Comparison of ENCODE assay signal across 2 cellular contexts in the genomic region with DNA sequence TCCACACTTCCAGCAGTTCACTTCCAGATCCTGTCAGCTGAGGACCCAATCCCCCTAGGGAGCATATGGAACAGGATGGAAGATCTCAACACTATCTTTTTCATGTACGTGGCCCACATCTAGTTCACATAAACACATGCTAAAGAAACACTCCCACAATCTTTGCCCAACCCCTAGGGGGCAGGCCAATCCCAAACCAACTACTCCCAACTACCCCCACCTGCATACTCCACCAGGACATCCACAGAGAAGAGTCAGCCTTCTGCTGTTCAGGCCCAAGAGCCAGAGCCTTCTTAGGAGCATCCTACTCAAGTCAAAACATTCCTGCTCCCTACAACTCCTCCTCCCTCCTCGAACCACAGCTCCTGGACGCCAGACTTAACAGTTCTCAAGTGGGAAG.
TF ChIP-seq lines count a peak whose summit lies in the region.

No MANE protein-coding gene starts in this region.

TF ChIP-seq in K562, 482 proteins besides CTCF, POLR2A, EP300 and RAD21:
- TF ChIP-seq ZC3H11A (IDR thresholded peaks at IDR 0.05; ENCODE audit: low read depth, low read length) (no peak), RBBP5 (IDR thresholded peaks at IDR 0.05; ENCODE audit: borderline replicate concordance, insufficient read depth, low read length, poor library complexity, severe bottlenecking) (no peak), ZNF224 (CRISPR knock-in tag; IDR thresholded peaks at IDR 0.05) (no peak), SRSF7 (optimal IDR thresholded peaks at IDR 0.05; ENCODE audit: low read depth, low read length) (no peak)
- TF ChIP-seq, protein P1, sequence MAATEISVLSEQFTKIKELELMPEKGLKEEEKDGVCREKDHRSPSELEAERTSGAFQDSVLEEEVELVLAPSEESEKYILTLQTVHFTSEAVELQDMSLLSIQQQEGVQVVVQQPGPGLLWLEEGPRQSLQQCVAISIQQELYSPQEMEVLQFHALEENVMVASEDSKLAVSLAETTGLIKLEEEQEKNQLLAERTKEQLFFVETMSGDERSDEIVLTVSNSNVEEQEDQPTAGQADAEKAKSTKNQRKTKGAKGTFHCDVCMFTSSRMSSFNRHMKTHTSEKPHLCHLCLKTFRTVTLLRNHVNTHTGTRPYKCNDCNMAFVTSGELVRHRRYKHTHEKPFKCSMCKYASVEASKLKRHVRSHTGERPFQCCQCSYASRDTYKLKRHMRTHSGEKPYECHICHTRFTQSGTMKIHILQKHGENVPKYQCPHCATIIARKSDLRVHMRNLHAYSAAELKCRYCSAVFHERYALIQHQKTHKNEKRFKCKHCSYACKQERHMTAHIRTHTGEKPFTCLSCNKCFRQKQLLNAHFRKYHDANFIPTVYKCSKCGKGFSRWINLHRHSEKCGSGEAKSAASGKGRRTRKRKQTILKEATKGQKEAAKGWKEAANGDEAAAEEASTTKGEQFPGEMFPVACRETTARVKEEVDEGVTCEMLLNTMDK (IDR thresholded peaks at IDR 0.05; ENCODE audit: borderline replicate concordance, insufficient read depth, low read depth, low read length, poor library complexity, severe bottlenecking): peak; percentile 62

TF ChIP-seq in liver, 16 proteins besides CTCF, POLR2A, EP300 and RAD21:
- TF ChIP-seq SP1 (IDR thresholded peaks at IDR 0.05) (no peak), REST (IDR thresholded peaks at IDR 0.05) (no peak), YY1 (IDR thresholded peaks at IDR 0.05) (no peak), HNF4G (IDR thresholded peaks at IDR 0.05) (no peak), GABPA (IDR thresholded peaks at IDR 0.05 in 1 of 2, conservative IDR thresholded peaks at IDR 0.05 in 1 of 2) (no peak), RXRA (IDR thresholded peaks at IDR 0.05) (no peak), NR2F2 (IDR thresholded peaks at IDR 0.05) (no peak), FOXA1 (IDR thresholded peaks at IDR 0.05) (no peak), TAF1 (conservative IDR thresholded peaks at IDR 0.05) (no peak), FOXA2 (IDR thresholded peaks at IDR 0.05) (no peak)
- TF ChIP-seq, protein P2, sequence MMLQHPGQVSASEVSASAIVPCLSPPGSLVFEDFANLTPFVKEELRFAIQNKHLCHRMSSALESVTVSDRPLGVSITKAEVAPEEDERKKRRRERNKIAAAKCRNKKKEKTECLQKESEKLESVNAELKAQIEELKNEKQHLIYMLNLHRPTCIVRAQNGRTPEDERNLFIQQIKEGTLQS (IDR thresholded peaks at IDR 0.05): no peak
- TF ChIP-seq, protein P3, sequence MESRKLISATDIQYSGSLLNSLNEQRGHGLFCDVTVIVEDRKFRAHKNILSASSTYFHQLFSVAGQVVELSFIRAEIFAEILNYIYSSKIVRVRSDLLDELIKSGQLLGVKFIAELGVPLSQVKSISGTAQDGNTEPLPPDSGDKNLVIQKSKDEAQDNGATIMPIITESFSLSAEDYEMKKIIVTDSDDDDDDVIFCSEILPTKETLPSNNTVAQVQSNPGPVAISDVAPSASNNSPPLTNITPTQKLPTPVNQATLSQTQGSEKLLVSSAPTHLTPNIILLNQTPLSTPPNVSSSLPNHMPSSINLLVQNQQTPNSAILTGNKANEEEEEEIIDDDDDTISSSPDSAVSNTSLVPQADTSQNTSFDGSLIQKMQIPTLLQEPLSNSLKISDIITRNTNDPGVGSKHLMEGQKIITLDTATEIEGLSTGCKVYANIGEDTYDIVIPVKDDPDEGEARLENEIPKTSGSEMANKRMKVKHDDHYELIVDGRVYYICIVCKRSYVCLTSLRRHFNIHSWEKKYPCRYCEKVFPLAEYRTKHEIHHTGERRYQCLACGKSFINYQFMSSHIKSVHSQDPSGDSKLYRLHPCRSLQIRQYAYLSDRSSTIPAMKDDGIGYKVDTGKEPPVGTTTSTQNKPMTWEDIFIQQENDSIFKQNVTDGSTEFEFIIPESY (IDR thresholded peaks at IDR 0.05): no peak
- TF ChIP-seq, protein P4, sequence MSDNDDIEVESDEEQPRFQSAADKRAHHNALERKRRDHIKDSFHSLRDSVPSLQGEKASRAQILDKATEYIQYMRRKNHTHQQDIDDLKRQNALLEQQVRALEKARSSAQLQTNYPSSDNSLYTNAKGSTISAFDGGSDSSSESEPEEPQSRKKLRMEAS (IDR thresholded peaks at IDR 0.05): no peak
TF ChIP-seq in liver: peak in this region for 0.
